ENCODE assay signal across 28 cellular contexts in genomic region chr19:38632476-38633213, GRCh38. TPM values are rescaled to one million over a fixed set of nuclear protein-coding genes. Genes with fewer than 3 reads are reported as not detected.
DNase-seq lines count a peak whose midpoint lies in the region; ATAC-seq, FAIRE-seq and TF ChIP-seq lines count a peak whose summit lies in the region.
"Had no signal": no experiment of that assay in that cellular context is flagged by ENCODE, and none has a peak within 500 bp of the region (broad histone marks: within the 10 kb centered on the region; RNA-seq: fewer than 3 reads in every experiment).

No MANE protein-coding gene starts in this region.

- no peak for TF ChIP-seq RAD21 in Ishikawa (IDR thresholded peaks at IDR 0.05; ENCODE audit: low read depth)
- TF ChIP-seq RAD21 in K562 (CRISPR knock-in tag; conservative IDR thresholded peaks at IDR 0.05 in 1 of 2, IDR thresholded peaks at IDR 0.05 in 1 of 2) = no peak

- no peak overlapping the region for H2BK5ac ChIP-seq in neuronal stem cell (ENCODE audit: low read length)

- no peaks in the 10 kb centered on the region for H4K20me1 ChIP-seq in K562 (replicated peaks; ENCODE audit: control insufficient read depth, insufficient read depth, low read length)
- peaks cover 25% of the 10 kb centered on the region for H4K20me1 ChIP-seq in neural progenitor cell (ENCODE audit: low read depth)

- H3K9me1 ChIP-seq in K562 (ENCODE audit: control insufficient read depth, insufficient read depth, low read length) = no peaks in the 10 kb centered on the region

- H3K9ac ChIP-seq in K562 (ENCODE audit: insufficient read depth in 1 of 2, low read depth in 2 of 2, low read length in 2 of 2) = no peak overlapping the region
- peak overlapping the region; percentile 24 for H3K9ac ChIP-seq in neuronal stem cell (ENCODE audit: low read depth, low read length, poor library complexity)
- no peak overlapping the region for H3K9ac ChIP-seq in neural progenitor cell
- H3K9ac ChIP-seq: GM23248, KMS-11 had no signal

- H3K4ac ChIP-seq in neuronal stem cell (ENCODE audit: low read length) = no peak overlapping the region

- H3K4me2 ChIP-seq in K562 (ENCODE audit: insufficient read depth, low read length) (no peak overlapping the region), neuronal stem cell (ENCODE audit: insufficient read depth, low read length, poor library complexity, severe bottlenecking) (no peak overlapping the region), neural progenitor cell (no peak overlapping the region)
- H3K4me2 ChIP-seq: KMS-11 had no signal

- H3K9me3 ChIP-seq in K562 (replicated peaks; ENCODE audit: control insufficient read depth, insufficient read depth, low read depth, low read length) (no peaks in the 10 kb centered on the region), neuronal stem cell (replicated peaks in 1 of 2; ENCODE audit: control insufficient read depth in 2 of 2, insufficient read depth in 1 of 2, low read depth in 1 of 2, low read length in 2 of 2) (no peaks in the 10 kb centered on the region), neural progenitor cell (ENCODE audit: low read depth) (no peaks in the 10 kb centered on the region)
- H3K9me3 ChIP-seq: adrenal gland, sigmoid colon, upper lobe of right lung had no signal

- TF ChIP-seq EP300 in Ishikawa (IDR thresholded peaks at IDR 0.05; ENCODE audit: borderline replicate concordance) (no peak), K562 (IDR thresholded peaks at IDR 0.05; ENCODE audit: low read length) (no peak)

- POLR2A ChIA-PET in activated CD4-positive, alpha-beta memory T cell treated with anti-CD3 and anti-CD28 coated beads, Interleukin-2, amount 10 ng/mL, durations not matched to agents 7 days and 5 days (lab: Charles Lee) = interaction anchor here (2.5 kb wide), 1 partner anchor 15 kb away, joined by 7 read pairs; the partner anchor contains the start of gene MAP4K1
- POLR2A ChIA-PET in activated CD4-positive, alpha-beta memory T cell treated with anti-CD3 and anti-CD28 coated beads for 36 hours (lab: Charles Lee) = no interaction called here
- POLR2A ChIA-PET in K562 (lab: Yijun Ruan, JAX) = interaction anchor here (0.6 kb wide), 1 partner anchor 228 kb away, joined by 3 read pairs; no protein-coding TSS in a partner anchor

- 88% methylated on average over 16 of the region's 16 CpGs for WGBS in K562 (ENCODE audit: insufficient coverage, low coverage, missing lambda C conversion rate)
- no CpG with 5 or more reads among the region's 16 CpGs for WGBS in neuronal stem cell (ENCODE audit: extremely low coverage in 2 of 2, insufficient read length in 2 of 2, insufficient replicate concordance in 1 of 2), 2 donors

- H3K27me3 Mint-ChIP-seq in activated CD4-positive, alpha-beta memory T cell treated with anti-CD3 and anti-CD28 coated beads, Interleukin-2, amount 10 ng/mL, durations not matched to agents 7 days and 5 days = no peaks in the 10 kb centered on the region
- H3K27me3 Mint-ChIP-seq in activated CD4-positive, alpha-beta memory T cell treated with anti-CD3 and anti-CD28 coated beads for 36 hours = no peaks in the 10 kb centered on the region
- peaks cover 2% of the 10 kb centered on the region for H3K27me3 Mint-ChIP-seq in neural progenitor cell (ENCODE audit: insufficient read depth, low read depth)
- H3K27me3 Mint-ChIP-seq: brain; CD8-positive, alpha-beta memory T cell had no signal

- H2BK12ac ChIP-seq in neuronal stem cell (ENCODE audit: low read length) = no peak overlapping the region

- no peak overlapping the region for H2BK120ac ChIP-seq in neuronal stem cell (ENCODE audit: low read depth, low read length)

- H3K23ac ChIP-seq in neuronal stem cell (ENCODE audit: low read depth, low read length, poor library complexity) = no peak overlapping the region

- no peak overlapping the region for H3K14ac ChIP-seq in neuronal stem cell (ENCODE audit: low read length)

- H3K4me3 Mint-ChIP-seq in activated CD4-positive, alpha-beta memory T cell treated with anti-CD3 and anti-CD28 coated beads, Interleukin-2, amount 10 ng/mL, durations not matched to agents 7 days and 5 days = no peak overlapping the region
- H3K4me3 Mint-ChIP-seq in activated CD4-positive, alpha-beta memory T cell treated with anti-CD3 and anti-CD28 coated beads for 36 hours = no peak overlapping the region
- H3K4me3 Mint-ChIP-seq in neural progenitor cell = no peak overlapping the region
- H3K4me3 Mint-ChIP-seq: brain, neural crest cell had no signal

- no peaks in the 10 kb centered on the region for H3K27me3 ChIP-seq in K562 (ENCODE audit: control insufficient read depth in 2 of 2, insufficient read depth in 2 of 2, low read length in 2 of 2)
- H3K27me3 ChIP-seq in neuronal stem cell (ENCODE audit: control insufficient read depth in 3 of 3, insufficient read depth in 3 of 3, low read depth in 1 of 3, low read length in 3 of 3) = no peaks in the 10 kb centered on the region
- no peaks in the 10 kb centered on the region for H3K27me3 ChIP-seq in neural progenitor cell
- H3K27me3 ChIP-seq: adrenal gland, sigmoid colon, upper lobe of right lung had no signal

- H2AFZ ChIP-seq in K562 (ENCODE audit: low read depth, low read length) (no peak overlapping the region), neuronal stem cell (ENCODE audit: low read length) (no peak overlapping the region), neural progenitor cell (replicated peaks) (no peak overlapping the region)
- H2AFZ ChIP-seq: GM23248 had no signal

- ATAC-seq in K562 = no peak
- no peak for ATAC-seq in GM18861 (IDR thresholded peaks at IDR 0.05; ENCODE audit: unreplicated experiment)
- ATAC-seq in HG02884 (IDR thresholded peaks at IDR 0.05; ENCODE audit: unreplicated experiment) = no peak
- ATAC-seq: upper lobe of right lung had no signal

- TF ChIP-seq CTCF in K562 (IDR thresholded peaks at IDR 0.05 in 2 of 3, conservative IDR thresholded peaks at IDR 0.05 in 1 of 3; ENCODE audit: insufficient read depth in 2 of 3, low read depth in 1 of 3, low read length in 3 of 3) = no peak
- no peak for TF ChIP-seq CTCF in neural progenitor cell (IDR thresholded peaks at IDR 0.05)

- intact Hi-C loops in activated CD4-positive, alpha-beta memory T cell treated with anti-CD3 and anti-CD28 coated beads for 36 hours (cut with micrococcal nuclease) = loop anchor here (10.0 kb wide), 1 partner anchor 52 kb away; no protein-coding TSS in a partner anchor
- intact Hi-C loops in K562 (cut with micrococcal nuclease) = loop anchor here (10.0 kb wide), 1 partner anchor 118 kb away; no protein-coding TSS in a partner anchor

- no peak for FAIRE-seq in K562 (lab: Jason Lieb, UNC)
- FAIRE-seq: keratinocyte had no signal

- in situ Hi-C loops in K562 (cut with MboI) = loop anchor here (5.0 kb wide), 1 partner anchor 230 kb away; the partner anchor contains the start of gene FAM98C

- no peak for DNase-seq in activated CD4-positive, alpha-beta memory T cell treated with anti-CD3 and anti-CD28 coated beads, Interleukin-2, amount 10 ng/mL, durations not matched to agents 7 days and 5 days
- DNase-seq in activated CD4-positive, alpha-beta memory T cell treated with anti-CD3 and anti-CD28 coated beads for 36 hours = no peak
- DNase-seq in K562 (ENCODE audit: extremely low read depth in 1 of 4, low spot score in 3 of 4) (no peak), neuronal stem cell (ENCODE audit: low spot score) (no peak), neural progenitor cell (ENCODE audit: low spot score) (no peak)
- DNase-seq: activated CD4-positive, alpha-beta T cell treated with anti-CD3 and anti-CD28 coated beads, Interleukin-2, amount 50 U/mL, for 48 hours; activated gamma-delta T cell; activated T-cell treated with anti-CD3 and anti-CD28 coated beads, Interleukin-2, amount 50 U/mL, for 1 hour; adrenal gland; AML-193; CD8-positive, alpha-beta memory T cell; GDM1; GM23248; NCI-H1436 treated with DMSO at 0.1 percent for 48 hours; NCI-H2107; NCI-H446; sigmoid colon; stimulated activated CD8-positive, alpha-beta memory T cell treated with anti-CD3 and anti-CD28 coated beads, Interleukin-4, amount 100 ng/mL, for 48 hours; substantia nigra; upper lobe of right lung had no signal

- H3K27ac ChIP-seq in K562 (ENCODE audit: extremely low read depth, low read depth, low read length) (peak overlapping the region; percentile 0; the same call in 1 of the 3 replicates), neuronal stem cell (replicated peaks; ENCODE audit: low read length) (no peak overlapping the region), neural progenitor cell (no peak overlapping the region)
- H3K27ac ChIP-seq: adrenal gland, GM23248, KMS-11, upper lobe of right lung, VCaP had no signal

- H2AK5ac ChIP-seq in neuronal stem cell (ENCODE audit: low read depth, low read length) = peak overlapping the region; percentile 33

- H3K4me1 Mint-ChIP-seq in activated CD4-positive, alpha-beta memory T cell treated with anti-CD3 and anti-CD28 coated beads, Interleukin-2, amount 10 ng/mL, durations not matched to agents 7 days and 5 days = peaks cover 38% of the 10 kb centered on the region
- H3K4me1 Mint-ChIP-seq in activated CD4-positive, alpha-beta memory T cell treated with anti-CD3 and anti-CD28 coated beads for 36 hours (ENCODE audit: low read depth) = peaks cover 30% of the 10 kb centered on the region
- H3K4me1 Mint-ChIP-seq in neural progenitor cell = peaks cover 14% of the 10 kb centered on the region

- peaks cover 62% of the 10 kb centered on the region for H3K36me3 Mint-ChIP-seq in activated CD4-positive, alpha-beta memory T cell treated with anti-CD3 and anti-CD28 coated beads, Interleukin-2, amount 10 ng/mL, durations not matched to agents 7 days and 5 days (ENCODE audit: low read depth)
- H3K36me3 Mint-ChIP-seq in activated CD4-positive, alpha-beta memory T cell treated with anti-CD3 and anti-CD28 coated beads for 36 hours = peaks cover 37% of the 10 kb centered on the region
- peaks cover 14% of the 10 kb centered on the region for H3K36me3 Mint-ChIP-seq in neural progenitor cell

- H3K4me3 ChIP-seq in K562 = no peak overlapping the region
- no peak overlapping the region for H3K4me3 ChIP-seq in neuronal stem cell (ENCODE audit: low read length in 2 of 2)
- no peak overlapping the region for H3K4me3 ChIP-seq in neural progenitor cell
- H3K4me3 ChIP-seq: adrenal gland, GM23248, sigmoid colon, upper lobe of right lung had no signal

- H2BK15ac ChIP-seq in neuronal stem cell (ENCODE audit: low read length) = no peak overlapping the region

- peaks cover 82% of the 10 kb centered on the region for H3K36me3 ChIP-seq in K562 (ENCODE audit: control insufficient read depth, insufficient read depth, low read length)
- peaks cover 26 to 74% of the 10 kb centered on the region in 2 donors for H3K36me3 ChIP-seq in neuronal stem cell (replicated peaks in 1 of 2; ENCODE audit: control insufficient read depth in 2 of 2, insufficient read depth in 2 of 2, low read length in 2 of 2)
- no peaks in the 10 kb centered on the region for H3K36me3 ChIP-seq in neural progenitor cell

- peak; percentile 57; the same call in 1 of the 2 replicates for TF ChIP-seq POLR2A in K562 (conservative IDR thresholded peaks at IDR 0.05)

- no peak overlapping the region for H4K8ac ChIP-seq in neuronal stem cell (ENCODE audit: low read depth, low read length)

- H3K4me1 ChIP-seq in K562 (replicated peaks in 1 of 2; ENCODE audit: control insufficient read depth in 2 of 2, insufficient read depth in 2 of 2, low read length in 2 of 2) (peaks cover 14 to 30% of the 10 kb centered on the region in 2 experiments; a peak in 4 of 5 replicates), neuronal stem cell (ENCODE audit: control insufficient read depth in 2 of 2, insufficient read depth in 1 of 2, low read depth in 1 of 2, low read length in 2 of 2) (no peaks in the 10 kb centered on the region), neural progenitor cell (no peaks in the 10 kb centered on the region)

- H4K91ac ChIP-seq in neuronal stem cell (ENCODE audit: low read depth, low read length, poor library complexity) = no peak overlapping the region

- CTCF ChIA-PET in activated CD4-positive, alpha-beta memory T cell treated with anti-CD3 and anti-CD28 coated beads, Interleukin-2, amount 10 ng/mL, durations not matched to agents 7 days and 5 days (lab: Charles Lee) = interaction anchor here (1.4 to 5.3 kb wide), 6 partner anchors 14 to 298 kb away, joined by 4 to 54 read pairs (median 40); partner anchors contain the start of genes ACTN4, FAM98C, MRPS12 and SARS2
- CTCF ChIA-PET in activated CD4-positive, alpha-beta memory T cell treated with anti-CD3 and anti-CD28 coated beads for 36 hours (lab: Charles Lee) = interaction anchor here (1.2 to 7.0 kb wide), 4 partner anchors 15 to 118 kb away, joined by 4 to 75 read pairs (median 34); partner anchors contain the start of gene ACTN4
- CTCF ChIA-PET in K562 (lab: Yijun Ruan, JAX; ENCODE audit: low intra/inter-chr PET ratio) = interaction anchor here (0.6 to 0.7 kb wide), 2 partner anchors 119 to 173 kb away, joined by 3 to 4 read pairs; no protein-coding TSS in a partner anchor

- H3K27ac Mint-ChIP-seq in activated CD4-positive, alpha-beta memory T cell treated with anti-CD3 and anti-CD28 coated beads, Interleukin-2, amount 10 ng/mL, durations not matched to agents 7 days and 5 days = peak overlapping the region; percentile 32
- H3K27ac Mint-ChIP-seq in activated CD4-positive, alpha-beta memory T cell treated with anti-CD3 and anti-CD28 coated beads for 36 hours = no peak overlapping the region
- H3K27ac Mint-ChIP-seq in neural progenitor cell = no peak overlapping the region

- BruUV-seq in K562 (replicated peaks; lab: Mats Ljungman, UMichigan) = no TSS peak

- H3K79me1 ChIP-seq in neuronal stem cell (ENCODE audit: low read depth, low read length) = no peaks in the 10 kb centered on the region

- peaks cover 4% of the 10 kb centered on the region; the same call in 1 of the 3 replicates for H3K79me2 ChIP-seq in K562 (ENCODE audit: control insufficient read depth, insufficient read depth, low read length)
- no peaks in the 10 kb centered on the region for H3K79me2 ChIP-seq in neural progenitor cell (ENCODE audit: low read depth)

- H3F3A ChIP-seq in neural progenitor cell (ENCODE audit: low read depth) = peaks cover 13% of the 10 kb centered on the region

- H3K9me3 Mint-ChIP-seq in activated CD4-positive, alpha-beta memory T cell treated with anti-CD3 and anti-CD28 coated beads, Interleukin-2, amount 10 ng/mL, durations not matched to agents 7 days and 5 days = no peaks in the 10 kb centered on the region
- H3K9me3 Mint-ChIP-seq in activated CD4-positive, alpha-beta memory T cell treated with anti-CD3 and anti-CD28 coated beads for 36 hours = no peaks in the 10 kb centered on the region
- H3K9me3 Mint-ChIP-seq in neural progenitor cell = no peaks in the 10 kb centered on the region
- H3K9me3 Mint-ChIP-seq: brain; CD8-positive, alpha-beta memory T cell; neural crest cell had no signal

- H3K18ac ChIP-seq in neuronal stem cell (ENCODE audit: low read length) = no peak overlapping the region

RNA-seq across cellular contexts. Expression of gene EIF3K, which starts 13.7 kb away (rescaled TPM):
- total RNA-seq in activated CD4-positive, alpha-beta memory T cell treated with anti-CD3 and anti-CD28 coated beads, Interleukin-2, amount 10 ng/mL, durations not matched to agents 7 days and 5 days = 100 to 1,000 TPM; 297 TPM
- 100 to 1,000 TPM; 273 to 287 TPM for total RNA-seq in activated CD4-positive, alpha-beta memory T cell treated with anti-CD3 and anti-CD28 coated beads for 36 hours
- total RNA-seq in K562 (2011; cell fraction: chromatin; rRNA removed; ENCODE audit: low replicate concordance) = 131 and 282 TPM in 2 replicates
- total RNA-seq in K562 (2011; cell fraction: nucleolus; rRNA removed) = 236 and 263 TPM in 2 replicates
- total RNA-seq in K562 (2011; cell fraction: nucleoplasm; rRNA removed) = 210 and 273 TPM in 2 replicates
- total RNA-seq in K562 (2014; rRNA removed) = 733 and 769 TPM in 2 replicates
- total RNA-seq in K562 (2014; rRNA removed; fragmentation: Illumina TruSeq; extraction: Trizol) = 363 and 429 TPM in 2 replicates
- 589 and 623 TPM in 2 replicates for total RNA-seq in K562 (2015; rRNA removed; fragmentation: Illumina TruSeq; extraction: Trizol)
- total RNA-seq in K562 (2021) = 686 and 693 TPM in 2 replicates
- 387 and 460 TPM in 2 replicates for polyA plus RNA-seq in K562 (2011; rRNA removed)
- polyA plus RNA-seq in K562 (2011; cell fraction: cytosol; rRNA removed) = 1,168 and 1,898 TPM in 2 replicates
- polyA plus RNA-seq in K562 (2011; cell fraction: nucleus; rRNA removed) = 374 and 383 TPM in 2 replicates
- polyA plus RNA-seq in K562 (2012) = 971 and 1,007 TPM in 2 replicates
- 1,607 and 1,827 TPM in 2 replicates for polyA plus RNA-seq in K562 (2014; fragmentation: Illumina TruSeq; extraction: Trizol)
- 1,000 to 10,000 TPM; 1,193 to 1,486 TPM for polyA plus RNA-seq in K562 (2014; fragmentation: Nextera tagmentation; extraction: Ambion mirVana)
- polyA plus RNA-seq in K562 (2014; rRNA removed) = 798 and 985 TPM in 2 replicates
- 447 and 499 TPM in 2 replicates for polyA minus RNA-seq in K562 (2011; rRNA and poly(A)+ RNA removed)
- polyA minus RNA-seq in K562 (2011; cell fraction: cytosol; rRNA and poly(A)+ RNA removed) = 339 and 351 TPM in 2 replicates
- polyA minus RNA-seq in K562 (2011; cell fraction: nucleus; rRNA and poly(A)+ RNA removed) = 64.2 and 164 TPM in 2 replicates
- polyA plus RNA-seq in neuronal stem cell (2013, experiment 1 of 2) = 218 TPM
- polyA plus RNA-seq in neuronal stem cell (2013, experiment 2 of 2) = 210 TPM
- total RNA-seq in neural progenitor cell (ENCODE audit: low replicate concordance) = 261 and 432 TPM in 2 replicates

RNA-seq across cellular contexts. Expression of gene ACTN4, which starts 14.8 kb away (rescaled TPM):
- 100 to 1,000 TPM; 532 to 534 TPM for total RNA-seq in activated CD4-positive, alpha-beta memory T cell treated with anti-CD3 and anti-CD28 coated beads, Interleukin-2, amount 10 ng/mL, durations not matched to agents 7 days and 5 days
- 100 to 1,000 TPM; 267 to 270 TPM for total RNA-seq in activated CD4-positive, alpha-beta memory T cell treated with anti-CD3 and anti-CD28 coated beads for 36 hours
- 168 and 288 TPM in 2 replicates for total RNA-seq in K562 (2011; cell fraction: chromatin; rRNA removed; ENCODE audit: low replicate concordance)
- total RNA-seq in K562 (2011; cell fraction: nucleolus; rRNA removed) = 79.0 and 102 TPM in 2 replicates
- total RNA-seq in K562 (2011; cell fraction: nucleoplasm; rRNA removed) = 99.5 and 155 TPM in 2 replicates
- total RNA-seq in K562 (2014; rRNA removed) (159 and 202 TPM in 2 replicates), K562 (2014; rRNA removed; fragmentation: Illumina TruSeq; extraction: Trizol) (67.2 and 80.0 TPM in 2 replicates), K562 (2015; rRNA removed; fragmentation: Illumina TruSeq; extraction: Trizol) (58.2 and 67.4 TPM in 2 replicates), K562 (2021) (362 and 385 TPM in 2 replicates), neural progenitor cell (ENCODE audit: low replicate concordance) (127 and 233 TPM in 2 replicates)
- polyA plus RNA-seq in K562 (2011; rRNA removed) (130 and 299 TPM in 2 replicates), K562 (2014; fragmentation: Illumina TruSeq; extraction: Trizol) (149 and 163 TPM in 2 replicates), K562 (2014; fragmentation: Nextera tagmentation; extraction: Ambion mirVana) (1 to 10 TPM; 3.1 to 8.4 TPM), K562 (2014; rRNA removed) (115 and 125 TPM in 2 replicates)
- polyA plus RNA-seq in K562 (2011; cell fraction: cytosol; rRNA removed) = 90.1 and 157 TPM in 2 replicates
- 395 and 716 TPM in 2 replicates for polyA plus RNA-seq in K562 (2011; cell fraction: nucleus; rRNA removed)
- 444 and 454 TPM in 2 replicates for polyA plus RNA-seq in K562 (2012)
- polyA minus RNA-seq in K562 (2011; rRNA and poly(A)+ RNA removed) = 140 and 177 TPM in 2 replicates
- 135 and 194 TPM in 2 replicates for polyA minus RNA-seq in K562 (2011; cell fraction: cytosol; rRNA and poly(A)+ RNA removed)
- 51.4 and 130 TPM in 2 replicates for polyA minus RNA-seq in K562 (2011; cell fraction: nucleus; rRNA and poly(A)+ RNA removed)
- polyA plus RNA-seq in neuronal stem cell (2013, experiment 1 of 2) = 205 TPM
- 200 TPM for polyA plus RNA-seq in neuronal stem cell (2013, experiment 2 of 2)

RNA-seq across cellular contexts. Expression of gene MAP4K1, which starts 14.9 kb away (rescaled TPM):
- total RNA-seq in activated CD4-positive, alpha-beta memory T cell treated with anti-CD3 and anti-CD28 coated beads, Interleukin-2, amount 10 ng/mL, durations not matched to agents 7 days and 5 days = 100 to 1,000 TPM; 374 to 383 TPM
- 100 to 1,000 TPM; 205 TPM for total RNA-seq in activated CD4-positive, alpha-beta memory T cell treated with anti-CD3 and anti-CD28 coated beads for 36 hours
- 1.7 and 3.2 TPM in 2 replicates for total RNA-seq in K562 (2011; cell fraction: chromatin; rRNA removed; ENCODE audit: low replicate concordance)
- total RNA-seq in K562 (2011; cell fraction: nucleolus; rRNA removed) = 0.83 and 1.8 TPM in 2 replicates
- total RNA-seq in K562 (2011; cell fraction: nucleoplasm; rRNA removed) = 0.92 and 2.5 TPM in 2 replicates
- total RNA-seq in K562 (2014; rRNA removed) (0.65 TPM in 1 of 2 replicates, not detected in the other), K562 (2014; rRNA removed; fragmentation: Illumina TruSeq; extraction: Trizol) (0.47 TPM in 1 of 2 replicates, not detected in the other), K562 (2015; rRNA removed; fragmentation: Illumina TruSeq; extraction: Trizol) (0.14 and 0.38 TPM in 2 replicates), K562 (2021) (3.0 and 3.2 TPM in 2 replicates), neural progenitor cell (ENCODE audit: low replicate concordance) (1.9 and 3.6 TPM in 2 replicates)
- polyA plus RNA-seq in K562 (2011; rRNA removed) (0.39 and 0.81 TPM in 2 replicates), K562 (2014; fragmentation: Illumina TruSeq; extraction: Trizol) (0.31 and 0.61 TPM in 2 replicates), K562 (2014; fragmentation: Nextera tagmentation; extraction: Ambion mirVana) (1 to 10 TPM in 1 of 2 experiments, under 1 TPM in 1; 0.99 to 1.4 TPM), K562 (2014; rRNA removed) (0.50 and 0.99 TPM in 2 replicates)
- 0.50 and 0.69 TPM in 2 replicates for polyA plus RNA-seq in K562 (2011; cell fraction: cytosol; rRNA removed)
- 2.9 and 4.0 TPM in 2 replicates for polyA plus RNA-seq in K562 (2011; cell fraction: nucleus; rRNA removed)
- 0.57 and 1.1 TPM in 2 replicates for polyA plus RNA-seq in K562 (2012)
- 0.27 and 0.91 TPM in 2 replicates for polyA minus RNA-seq in K562 (2011; rRNA and poly(A)+ RNA removed)
- not detected in 2 replicates for polyA minus RNA-seq in K562 (2011; cell fraction: cytosol; rRNA and poly(A)+ RNA removed)
- 0.56 and 2.3 TPM in 2 replicates for polyA minus RNA-seq in K562 (2011; cell fraction: nucleus; rRNA and poly(A)+ RNA removed)
- 3.0 TPM for polyA plus RNA-seq in neuronal stem cell (2013, experiment 1 of 2)
- 3.5 TPM for polyA plus RNA-seq in neuronal stem cell (2013, experiment 2 of 2)
- total RNA-seq: GM23248 had no signal

Comparison
In these comparisons a context has a peak if more than half of its experiments do, and no peak if none do; other contexts are left out.
1. RNA of gene MAP4K1, which starts 14.9 kb away (total RNA-seq): 374 to 383 TPM in activated CD4-positive, alpha-beta memory T cell treated with anti-CD3 and anti-CD28 coated beads, Interleukin-2, amount 10 ng/mL, durations not matched to agents 7 days and 5 days and 205 TPM in activated CD4-positive, alpha-beta memory T cell treated with anti-CD3 and anti-CD28 coated beads for 36 hours; 1.9 to 3.6 TPM in neural progenitor cell and 0.14 to 3.2 TPM in K562; every median in the first group is over 10 times any median in the second.